ENCODE assay signal across 1 cellular context in the genomic region with DNA sequence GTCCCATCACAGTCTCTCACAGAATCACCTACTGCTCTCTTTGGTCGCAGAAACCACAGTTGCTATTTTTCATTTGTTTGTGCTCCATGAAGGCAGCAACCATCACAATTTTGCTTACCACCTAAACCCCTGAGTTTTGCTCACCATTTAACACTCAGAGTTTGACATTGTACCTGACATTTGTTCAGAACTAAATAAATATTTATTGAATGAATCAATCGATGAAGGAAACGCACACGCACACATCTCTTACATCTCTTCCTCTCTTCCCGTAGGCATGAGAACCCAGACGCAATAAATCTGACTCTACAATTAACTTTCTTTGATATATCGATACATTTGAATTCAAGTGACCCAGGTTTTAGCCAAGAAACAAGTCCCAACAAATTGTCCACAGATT.
TF ChIP-seq lines count a peak whose summit lies in the region.

No MANE protein-coding gene starts in this region.

TF ChIP-seq in IMR-90, 13 proteins besides CTCF, POLR2A, EP300 and RAD21:
- TF ChIP-seq SMC3 (IDR thresholded peaks at IDR 0.05; ENCODE audit: low read depth, low read length) (no peak), FOS (IDR thresholded peaks at IDR 0.05; ENCODE audit: low read depth, low read length) (no peak), CEBPB (IDR thresholded peaks at IDR 0.05; ENCODE audit: low read depth, low read length) (no peak), NFE2L2 (IDR thresholded peaks at IDR 0.05; ENCODE audit: low read depth, low read length) (no peak), BHLHE40 (IDR thresholded peaks at IDR 0.05; ENCODE audit: low read depth, low read length) (no peak), CHD1 (IDR thresholded peaks at IDR 0.05; ENCODE audit: low read depth, low read length) (no peak), RCOR1 (IDR thresholded peaks at IDR 0.05; ENCODE audit: insufficient replicate concordance, low read length) (no peak), MAZ (IDR thresholded peaks at IDR 0.05; ENCODE audit: borderline replicate concordance, low read depth, low read length) (no peak), MAFK (IDR thresholded peaks at IDR 0.05; ENCODE audit: low read depth, low read length) (no peak), RFX5 (IDR thresholded peaks at IDR 0.05; ENCODE audit: low read depth, low read length) (no peak), MXI1 (IDR thresholded peaks at IDR 0.05; ENCODE audit: borderline replicate concordance, low read depth, low read length) (no peak)
- TF ChIP-seq, protein P1, sequence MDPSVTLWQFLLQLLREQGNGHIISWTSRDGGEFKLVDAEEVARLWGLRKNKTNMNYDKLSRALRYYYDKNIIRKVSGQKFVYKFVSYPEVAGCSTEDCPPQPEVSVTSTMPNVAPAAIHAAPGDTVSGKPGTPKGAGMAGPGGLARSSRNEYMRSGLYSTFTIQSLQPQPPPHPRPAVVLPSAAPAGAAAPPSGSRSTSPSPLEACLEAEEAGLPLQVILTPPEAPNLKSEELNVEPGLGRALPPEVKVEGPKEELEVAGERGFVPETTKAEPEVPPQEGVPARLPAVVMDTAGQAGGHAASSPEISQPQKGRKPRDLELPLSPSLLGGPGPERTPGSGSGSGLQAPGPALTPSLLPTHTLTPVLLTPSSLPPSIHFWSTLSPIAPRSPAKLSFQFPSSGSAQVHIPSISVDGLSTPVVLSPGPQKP (IDR thresholded peaks at IDR 0.05; ENCODE audit: borderline replicate concordance, low read depth, low read length), result no peak
